8 cellular contexts compared by ENCODE assay signal in the genomic region with DNA sequence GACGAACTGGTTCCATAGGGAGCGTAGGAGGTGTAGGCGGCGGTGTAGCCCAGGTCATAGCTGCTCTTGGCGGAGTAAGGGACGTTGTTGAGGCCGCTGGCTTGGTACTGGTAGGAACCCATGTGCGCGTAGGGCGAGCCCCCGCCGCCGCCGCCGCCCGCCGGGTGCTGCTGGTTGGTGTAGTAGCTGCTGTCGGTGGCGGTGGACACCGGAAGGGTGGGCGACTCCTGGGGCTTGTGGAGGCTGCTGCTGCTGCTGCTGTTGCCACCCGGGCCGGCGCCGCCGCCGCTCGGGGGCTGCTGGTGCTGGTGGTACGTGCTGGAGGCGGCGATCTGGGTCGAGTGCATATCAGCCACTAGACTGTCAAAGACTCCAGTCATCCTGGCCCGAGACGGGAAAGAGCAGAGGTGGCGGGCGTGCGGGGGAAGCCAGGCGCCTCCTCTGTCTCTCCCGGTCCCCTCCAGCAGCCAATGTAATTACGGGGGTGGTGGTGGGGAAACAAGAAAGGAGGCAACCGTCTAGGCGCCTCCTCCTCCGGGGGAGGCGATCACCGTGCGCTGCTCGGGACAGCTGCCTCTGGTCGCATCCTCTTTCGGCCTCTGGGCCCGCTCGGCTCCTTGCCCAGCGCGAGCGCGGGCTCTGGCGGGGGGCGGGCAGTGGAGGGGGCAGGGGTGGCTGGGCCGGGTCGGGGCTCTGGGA. TPM values are rescaled to one million over a fixed set of nuclear protein-coding genes. Genes with fewer than 3 reads are reported as not detected.
A peak's percentile ranks its signal among the peaks of the same experiment; 100 is the strongest.
DNase-seq lines count a peak whose midpoint lies in the region; ATAC-seq and TF ChIP-seq lines count a peak whose summit lies in the region.

No MANE protein-coding gene starts in this region.

- peaks cover 69% of the 10 kb centered on the region for H3K4me1 ChIP-seq in effector memory CD4-positive, alpha-beta T cell (ENCODE audit: control insufficient read depth, insufficient read depth, low read length, poor library complexity, severe bottlenecking)
- peaks cover 25 to 53% of the 10 kb centered on the region in 2 donors for H3K4me1 ChIP-seq in mucosa of rectum (ENCODE audit: control insufficient read depth in 2 of 2, insufficient read depth in 2 of 2, low read length in 2 of 2)

- H3K9ac ChIP-seq in mucosa of rectum (ENCODE audit: low read depth in 1 of 2, low read length in 2 of 2) = no peak overlapping the region

- peak; percentile 77 for DNase-seq in NCI-H1092 treated with DMSO at 0.1 percent for 48 hours (lab: John Stamatoyannopoulos, UW)
- DNase-seq in NCI-H1092 (lab: John Stamatoyannopoulos, UW) = no peak
- peak; percentile 36 for DNase-seq in HT-29 (ENCODE audit: low spot score)
- no peak for DNase-seq in effector memory CD4-positive, alpha-beta T cell
- DNase-seq in cerebellum (ENCODE audit: low spot score) = no peak

- no peak overlapping the region for H3K27ac ChIP-seq in effector memory CD4-positive, alpha-beta T cell (ENCODE audit: insufficient read depth, low read length, poor library complexity, severe bottlenecking)
- H3K27ac ChIP-seq in mucosa of rectum (ENCODE audit: low read depth in 2 of 2, low read length in 2 of 2) = no peak overlapping the region

- peaks cover 97% of the 10 kb centered on the region for H3K27me3 ChIP-seq in effector memory CD4-positive, alpha-beta T cell (replicated peaks; ENCODE audit: control insufficient read depth, insufficient read depth, low read length, poor library complexity, severe bottlenecking)
- H3K27me3 ChIP-seq in mucosa of rectum (ENCODE audit: control insufficient read depth in 2 of 2, insufficient read depth in 2 of 2, low read length in 2 of 2) = peaks cover 77 to 79% of the 10 kb centered on the region in 2 donors

- peak overlapping the region; percentile 48 for H3K4me3 ChIP-seq in effector memory CD4-positive, alpha-beta T cell (ENCODE audit: insufficient read depth, low read depth, low read length, poor library complexity, severe bottlenecking)
- H3K4me3 ChIP-seq in mucosa of rectum (ENCODE audit: low read length in 2 of 2) = peak overlapping the region; percentile 57 to 80

- H3K36me3 ChIP-seq in effector memory CD4-positive, alpha-beta T cell (ENCODE audit: control insufficient read depth, insufficient read depth, low read length) = no peaks in the 10 kb centered on the region
- H3K36me3 ChIP-seq in mucosa of rectum (ENCODE audit: control insufficient read depth in 2 of 2, insufficient read depth in 2 of 2, low read length in 2 of 2) = no peaks in the 10 kb centered on the region

- ATAC-seq in GM21447 (IDR thresholded peaks at IDR 0.05; ENCODE audit: unreplicated experiment) = peak; percentile 27
- peak; percentile 32 for ATAC-seq in SK-N-SH treated with all-trans-retinoic acid at 6 μM for 48 hours

- H3K9me3 ChIP-seq in effector memory CD4-positive, alpha-beta T cell (ENCODE audit: control insufficient read depth, low read length) = no peaks in the 10 kb centered on the region
- no peaks in the 10 kb centered on the region for H3K9me3 ChIP-seq in mucosa of rectum (ENCODE audit: control insufficient read depth in 2 of 2, low read length in 2 of 2)

TF ChIP-seq in SK-N-SH treated with all-trans-retinoic acid at 6 μM for 48 hours, 23 proteins besides CTCF, POLR2A, EP300 and RAD21:
- TF ChIP-seq, protein P1, sequence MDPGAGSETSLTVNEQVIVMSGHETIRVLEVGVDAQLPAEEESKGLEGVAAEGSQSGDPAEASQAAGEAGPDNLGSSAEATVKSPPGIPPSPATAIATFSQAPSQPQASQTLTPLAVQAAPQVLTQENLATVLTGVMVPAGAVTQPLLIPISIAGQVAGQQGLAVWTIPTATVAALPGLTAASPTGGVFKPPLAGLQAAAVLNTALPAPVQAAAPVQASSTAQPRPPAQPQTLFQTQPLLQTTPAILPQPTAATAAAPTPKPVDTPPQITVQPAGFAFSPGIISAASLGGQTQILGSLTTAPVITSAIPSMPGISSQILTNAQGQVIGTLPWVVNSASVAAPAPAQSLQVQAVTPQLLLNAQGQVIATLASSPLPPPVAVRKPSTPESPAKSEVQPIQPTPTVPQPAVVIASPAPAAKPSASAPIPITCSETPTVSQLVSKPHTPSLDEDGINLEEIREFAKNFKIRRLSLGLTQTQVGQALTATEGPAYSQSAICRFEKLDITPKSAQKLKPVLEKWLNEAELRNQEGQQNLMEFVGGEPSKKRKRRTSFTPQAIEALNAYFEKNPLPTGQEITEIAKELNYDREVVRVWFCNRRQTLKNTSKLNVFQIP (CRISPR knock-in tag; IDR thresholded peaks at IDR 0.05; ENCODE audit: borderline replicate concordance, low read depth) = no peak
- TF ChIP-seq ZNF565 (CRISPR knock-in tag; conservative IDR thresholded peaks at IDR 0.05; ENCODE audit: low read depth) (no peak), OSR1 (CRISPR knock-in tag; IDR thresholded peaks at IDR 0.05) (no peak), ZNF8 (CRISPR knock-in tag; IDR thresholded peaks at IDR 0.05) (no peak), ZFP30 (CRISPR knock-in tag; IDR thresholded peaks at IDR 0.05) (no peak), RARB (CRISPR knock-in tag; IDR thresholded peaks at IDR 0.05) (no peak), ZNF70 (CRISPR knock-in tag; IDR thresholded peaks at IDR 0.05) (no peak), ESRRG (CRISPR knock-in tag; IDR thresholded peaks at IDR 0.05) (no peak)
- TF ChIP-seq, protein P2, sequence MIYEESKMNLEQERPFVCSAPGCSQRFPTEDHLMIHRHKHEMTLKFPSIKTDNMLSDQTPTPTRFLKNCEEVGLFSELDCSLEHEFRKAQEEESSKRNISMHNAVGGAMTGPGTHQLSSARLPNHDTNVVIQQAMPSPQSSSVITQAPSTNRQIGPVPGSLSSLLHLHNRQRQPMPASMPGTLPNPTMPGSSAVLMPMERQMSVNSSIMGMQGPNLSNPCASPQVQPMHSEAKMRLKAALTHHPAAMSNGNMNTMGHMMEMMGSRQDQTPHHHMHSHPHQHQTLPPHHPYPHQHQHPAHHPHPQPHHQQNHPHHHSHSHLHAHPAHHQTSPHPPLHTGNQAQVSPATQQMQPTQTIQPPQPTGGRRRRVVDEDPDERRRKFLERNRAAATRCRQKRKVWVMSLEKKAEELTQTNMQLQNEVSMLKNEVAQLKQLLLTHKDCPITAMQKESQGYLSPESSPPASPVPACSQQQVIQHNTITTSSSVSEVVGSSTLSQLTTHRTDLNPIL (CRISPR knock-in tag; IDR thresholded peaks at IDR 0.05; ENCODE audit: low read depth) = no peak
- TF ChIP-seq, protein P3, sequence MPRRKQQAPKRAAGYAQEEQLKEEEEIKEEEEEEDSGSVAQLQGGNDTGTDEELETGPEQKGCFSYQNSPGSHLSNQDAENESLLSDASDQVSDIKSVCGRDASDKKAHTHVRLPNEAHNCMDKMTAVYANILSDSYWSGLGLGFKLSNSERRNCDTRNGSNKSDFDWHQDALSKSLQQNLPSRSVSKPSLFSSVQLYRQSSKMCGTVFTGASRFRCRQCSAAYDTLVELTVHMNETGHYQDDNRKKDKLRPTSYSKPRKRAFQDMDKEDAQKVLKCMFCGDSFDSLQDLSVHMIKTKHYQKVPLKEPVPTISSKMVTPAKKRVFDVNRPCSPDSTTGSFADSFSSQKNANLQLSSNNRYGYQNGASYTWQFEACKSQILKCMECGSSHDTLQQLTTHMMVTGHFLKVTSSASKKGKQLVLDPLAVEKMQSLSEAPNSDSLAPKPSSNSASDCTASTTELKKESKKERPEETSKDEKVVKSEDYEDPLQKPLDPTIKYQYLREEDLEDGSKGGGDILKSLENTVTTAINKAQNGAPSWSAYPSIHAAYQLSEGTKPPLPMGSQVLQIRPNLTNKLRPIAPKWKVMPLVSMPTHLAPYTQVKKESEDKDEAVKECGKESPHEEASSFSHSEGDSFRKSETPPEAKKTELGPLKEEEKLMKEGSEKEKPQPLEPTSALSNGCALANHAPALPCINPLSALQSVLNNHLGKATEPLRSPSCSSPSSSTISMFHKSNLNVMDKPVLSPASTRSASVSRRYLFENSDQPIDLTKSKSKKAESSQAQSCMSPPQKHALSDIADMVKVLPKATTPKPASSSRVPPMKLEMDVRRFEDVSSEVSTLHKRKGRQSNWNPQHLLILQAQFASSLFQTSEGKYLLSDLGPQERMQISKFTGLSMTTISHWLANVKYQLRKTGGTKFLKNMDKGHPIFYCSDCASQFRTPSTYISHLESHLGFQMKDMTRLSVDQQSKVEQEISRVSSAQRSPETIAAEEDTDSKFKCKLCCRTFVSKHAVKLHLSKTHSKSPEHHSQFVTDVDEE (CRISPR knock-in tag; IDR thresholded peaks at IDR 0.05) = no peak

RNA-seq across cellular contexts. Expression of a gene that starts 0.4 kb away (rescaled TPM):
- not detected in 2 replicates for total RNA-seq in HT-29 (2014; rRNA removed; shearing (Covaris generic))
- total RNA-seq in cerebellum = not detected

RNA-seq across cellular contexts. Expression of a gene that starts 17.0 kb away (rescaled TPM):
- total RNA-seq in HT-29 (2014; rRNA removed; shearing (Covaris generic)) = 0.08 and 0.18 TPM in 2 replicates
- total RNA-seq in cerebellum = not detected

Comparison
In these comparisons a context has a peak if more than half of its experiments do, and no peak if none do; other contexts are left out.
1. DNase-seq: peak in NCI-H1092 treated with DMSO at 0.1 percent for 48 hours (single experiment) and HT-29 (single experiment); none in NCI-H1092 (single experiment), effector memory CD4-positive, alpha-beta T cell (0 of 3) and cerebellum (single experiment).